17 cellular contexts compared by ENCODE assay signal in the genomic region with DNA sequence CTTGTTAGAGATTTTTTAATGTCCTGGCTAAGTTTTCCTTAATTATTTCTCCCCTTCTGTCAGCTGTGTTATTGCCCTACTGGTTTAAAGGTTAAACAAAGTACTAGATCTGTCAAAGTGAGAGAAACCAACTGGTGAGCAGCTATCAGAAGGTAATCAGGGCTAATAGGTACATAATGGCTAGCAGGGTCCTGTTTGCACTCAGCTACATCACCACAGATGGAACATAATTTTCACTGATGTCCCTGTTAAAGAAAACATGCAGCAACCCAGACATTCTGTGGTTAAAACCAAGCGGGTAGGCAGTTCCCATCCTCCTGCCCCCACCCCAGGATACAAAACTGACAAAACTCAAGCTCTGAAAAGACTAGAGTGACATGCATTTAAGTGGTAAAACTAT.
"Had no signal": no experiment of that assay in that cellular context is flagged by ENCODE, and none has a peak within 500 bp of the region (broad histone marks: within the 10 kb centered on the region; RNA-seq: fewer than 3 reads in every experiment).

No MANE protein-coding gene starts in this region.

- DNase-seq: activated CD4-positive, alpha-beta T cell treated with anti-CD3 and anti-CD28 coated beads, Interleukin-2, amount 50 U/mL, for 48 hours; amniotic stem cell; effector memory CD4-positive, alpha-beta T cell; esophagus squamous epithelium; foreskin fibroblast; left colon; lower lobe of right lung; occipital lobe; stimulated activated CD4-positive, alpha-beta T cell treated with anti-CD3 and anti-CD28 coated beads, Interleukin-2, amount 100 ng/mL, for 24 hours; stimulated activated naive CD4-positive, alpha-beta T cell treated with Interleukin-2 at 50 U/mL for 16 hours; substantia nigra; T-helper 17 cell; tibial artery had no signal

- H3K9me3 Mint-ChIP-seq: activated T-helper 1 cell treated with anti-CD3 and anti-CD28 coated beads, Interleukin-12 subunit alpha, Interleukin-12 subunit beta, Interleukin-2, Interleukin-4 antibody, amounts not matched to agents 30 ng/mL and 10 ng/mL and 1 ng/mL, durations not matched to agents 14 hours and 24 hours and 36 hours; dendritic cell treated with granulocyte-macrophage colony-stimulating factor and Interleukin-4, amounts not matched to agents 40 ng/mL and 50 ng/mL, for 4 days had no signal

- ATAC-seq: left colon; lower lobe of right lung; natural killer cell treated with Interleukin-12 subunit alpha and Interleukin-12 subunit beta and Interleukin-15 and Interleukin-18, amount 100 ng/mL, for 72 hours; T-helper 17 cell had no signal

- H3K27me3 Mint-ChIP-seq: dendritic cell treated with granulocyte-macrophage colony-stimulating factor and Interleukin-4, amounts not matched to agents 40 ng/mL and 50 ng/mL, for 4 days; natural killer cell treated with Interleukin-12 subunit alpha and Interleukin-12 subunit beta and Interleukin-15 and Interleukin-18, amount 100 ng/mL, for 72 hours; T-helper 17 cell had no signal

- H3K27ac Mint-ChIP-seq: activated naive CD8-positive, alpha-beta T cell; activated T-helper 1 cell treated with anti-CD3 and anti-CD28 coated beads, Interleukin-12 subunit alpha, Interleukin-12 subunit beta, Interleukin-2, Interleukin-4 antibody, amounts not matched to agents 30 ng/mL and 10 ng/mL and 1 ng/mL, durations not matched to agents 14 hours and 24 hours and 36 hours; dendritic cell treated with granulocyte-macrophage colony-stimulating factor and Interleukin-4, amounts not matched to agents 40 ng/mL and 50 ng/mL, for 4 days; natural killer cell treated with Interleukin-12 subunit alpha and Interleukin-12 subunit beta and Interleukin-15 and Interleukin-18, amount 100 ng/mL, for 72 hours; T-helper 17 cell had no signal

- H3K36me3 Mint-ChIP-seq: activated naive CD8-positive, alpha-beta T cell; natural killer cell treated with Interleukin-12 subunit alpha and Interleukin-12 subunit beta and Interleukin-15 and Interleukin-18, amount 100 ng/mL, for 72 hours had no signal

- H3K4me1 Mint-ChIP-seq: T-helper 17 cell had no signal

- H3K4me3 Mint-ChIP-seq: activated naive CD8-positive, alpha-beta T cell; activated T-helper 1 cell treated with anti-CD3 and anti-CD28 coated beads, Interleukin-12 subunit alpha, Interleukin-12 subunit beta, Interleukin-2, Interleukin-4 antibody, amounts not matched to agents 30 ng/mL and 10 ng/mL and 1 ng/mL, durations not matched to agents 14 hours and 24 hours and 36 hours; dendritic cell treated with granulocyte-macrophage colony-stimulating factor and Interleukin-4, amounts not matched to agents 40 ng/mL and 50 ng/mL, for 4 days; natural killer cell treated with Interleukin-12 subunit alpha and Interleukin-12 subunit beta and Interleukin-15 and Interleukin-18, amount 100 ng/mL, for 72 hours; T-helper 17 cell had no signal
